In the genomic region with DNA sequence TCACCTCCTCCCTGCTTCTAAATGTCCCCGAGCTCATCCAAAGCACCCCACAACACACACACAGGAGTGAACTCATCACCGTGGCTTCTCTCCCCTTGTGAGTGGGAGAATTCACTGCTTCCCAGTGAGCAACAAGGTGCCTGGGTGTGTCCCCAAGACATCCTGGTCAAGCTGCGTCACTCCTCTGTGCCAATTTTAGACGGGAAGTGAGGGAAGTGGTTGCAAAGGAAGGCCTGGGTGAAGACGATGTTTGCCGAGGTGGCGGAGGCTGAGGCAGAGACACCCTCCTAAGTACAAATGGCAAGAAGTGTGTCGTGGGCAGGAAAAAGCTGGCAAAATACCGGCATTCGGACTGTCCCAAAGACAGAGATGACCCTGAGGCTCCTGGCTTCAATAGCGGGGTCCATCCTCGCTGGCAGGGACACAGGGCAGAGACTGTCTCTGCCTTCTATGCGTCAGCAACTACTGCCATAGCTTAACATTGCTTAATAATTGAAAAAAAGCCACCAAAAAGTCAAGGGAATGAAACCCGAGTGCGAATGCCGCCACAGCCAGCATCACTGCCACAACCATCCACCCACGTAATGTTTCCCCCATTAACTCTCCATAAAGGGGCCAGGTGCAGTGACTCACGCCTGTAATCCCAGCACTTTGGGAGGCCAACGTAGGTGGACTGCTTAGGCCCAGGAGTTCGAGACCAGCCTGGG, we compare ENCODE assay signal across 10 cellular contexts.
DNase-seq lines count a peak whose midpoint lies in the region; ATAC-seq, FAIRE-seq and TF ChIP-seq lines count a peak whose summit lies in the region.
"Had no signal": no experiment of that assay in that cellular context is flagged by ENCODE, and none has a peak within 500 bp of the region (broad histone marks: within the 10 kb centered on the region; RNA-seq: fewer than 3 reads in every experiment).

No MANE protein-coding gene starts in this region.

- H2BK5ac ChIP-seq in IMR-90 (ENCODE audit: low read depth, low read length, poor library complexity, severe bottlenecking): peak overlapping the region; percentile 78

- no peaks in the 10 kb centered on the region for H3K9me3 ChIP-seq in IMR-90 (ENCODE audit: control insufficient read depth, insufficient read depth, low read length)
- no peaks in the 10 kb centered on the region for H3K9me3 ChIP-seq in astrocyte (ENCODE audit: insufficient read depth, low read depth, low read length)

- 94% methylated on average over 14 of the region's 20 CpGs; no CpG with 5 or more reads in 1 of the 2 experiments for WGBS in IMR-90 (ENCODE audit: extremely low coverage in 2 of 2, insufficient read length in 1 of 2), 2 experiments

- H3K79me1 ChIP-seq in IMR-90 (ENCODE audit: low read depth in 1 of 2, low read length in 2 of 2): peaks cover 22 to 92% of the 10 kb centered on the region in 2 experiments

- no peak overlapping the region for H3K4me3 Mint-ChIP-seq in astrocyte (ENCODE audit: unreplicated experiment)

- H3K27ac Mint-ChIP-seq in astrocyte (ENCODE audit: unreplicated experiment): no peak overlapping the region

- H3K4me1 Mint-ChIP-seq in astrocyte (ENCODE audit: low read depth, unreplicated experiment): peaks cover 43% of the 10 kb centered on the region

- H4K20me1 ChIP-seq in IMR-90 (ENCODE audit: insufficient read depth, low read length) (peaks cover 47% of the 10 kb centered on the region), astrocyte (ENCODE audit: insufficient read depth, low read length) (peaks cover 36% of the 10 kb centered on the region)

- peak overlapping the region; percentile 70 for H3K14ac ChIP-seq in IMR-90 (replicated peaks; ENCODE audit: low read depth, low read length)

- peak overlapping the region; percentile 59; the same call in 1 of the 2 replicates for H2BK20ac ChIP-seq in IMR-90 (ENCODE audit: low read depth, low read length)

- no peak overlapping the region; the same call in 1 of the 2 replicates for H3K56ac ChIP-seq in IMR-90 (ENCODE audit: extremely low read depth, insufficient read depth, low read length)

- H2BK15ac ChIP-seq in IMR-90 (ENCODE audit: low read depth, low read length): peak overlapping the region; percentile 87; the same call in 2 of the 3 replicates

- no peak for TF ChIP-seq POLR2A in IMR-90 (IDR thresholded peaks at IDR 0.05; ENCODE audit: low read depth, low read length)

- DNase-seq in IMR-90: no peak
- DNase-seq in astrocyte (ENCODE audit: low read depth): peak; percentile 58
- no peak for DNase-seq in left lobe of liver (ENCODE audit: low spot score)
- DNase-seq in NCI-H1436 treated with DMSO at 0.1 percent for 48 hours (lab: John Stamatoyannopoulos, UW): no peak
- DNase-seq in NCI-H526 treated with DMSO at 0.1 percent for 48 hours (lab: John Stamatoyannopoulos, UW): no peak
- DNase-seq: activated CD4-positive, alpha-beta T cell treated with anti-CD3 and anti-CD28 coated beads, Interleukin-2, amount 50 U/mL, for 48 hours; MV-4-11; PC-9 had no signal

- H3K27me3 ChIP-seq in IMR-90 (ENCODE audit: control insufficient read depth, insufficient read depth, low read length): no peaks in the 10 kb centered on the region
- H3K27me3 ChIP-seq in astrocyte (ENCODE audit: insufficient read depth, low read length): no peaks in the 10 kb centered on the region

- no peak overlapping the region for H3K4me3 ChIP-seq in IMR-90 (ENCODE audit: insufficient read depth, low read depth, low read length)
- no peak overlapping the region for H3K4me3 ChIP-seq in astrocyte (ENCODE audit: insufficient read depth, low read depth, low read length)
- H3K4me3 ChIP-seq: PC-9 had no signal

- no peak overlapping the region for H3K4me2 ChIP-seq in IMR-90 (ENCODE audit: low read depth, low read length)
- peak overlapping the region; percentile 44 for H3K4me2 ChIP-seq in astrocyte (ENCODE audit: low read length)

- H4K8ac ChIP-seq in IMR-90 (ENCODE audit: low read depth in 2 of 2, low read length in 2 of 2): peak overlapping the region; percentile 48 to 70; a peak in 3 of 4 replicates

- H3K27ac ChIP-seq in IMR-90 (ENCODE audit: insufficient read depth, low read length) (peak overlapping the region; percentile 57; the same call in 1 of the 2 replicates), astrocyte (ENCODE audit: low read depth, low read length) (peak overlapping the region; percentile 100), temporal lobe (ENCODE audit: low read depth, low read length) (peak overlapping the region; percentile 36)
- H3K27ac ChIP-seq: PC-9 had no signal

- TF ChIP-seq CTCF in IMR-90 (conservative IDR thresholded peaks at IDR 0.05; ENCODE audit: low read depth, low read length): no peak
- no peak for TF ChIP-seq CTCF in astrocyte (IDR thresholded peaks at IDR 0.05; ENCODE audit: insufficient read depth, low read depth, low read length)

- no peak overlapping the region for H2AFZ ChIP-seq in IMR-90 (replicated peaks; ENCODE audit: low read length, poor library complexity)
- H2AFZ ChIP-seq in astrocyte (ENCODE audit: low read depth, low read length): no peak overlapping the region
- H2AFZ ChIP-seq: PC-9 had no signal

- H4K5ac ChIP-seq in IMR-90 (ENCODE audit: low read depth, low read length): peak overlapping the region; percentile 42; the same call in 1 of the 2 replicates

- in situ Hi-C loops in IMR-90 (cut with MboI; ENCODE audit: low sequenced_read_pairs): no loop called here

- intact Hi-C loops in IMR-90 (cut with micrococcal nuclease): no loop called here

- no peak for ATAC-seq in IMR-90 (ENCODE audit: low read depth)
- peak; percentile 10 for ATAC-seq in left lobe of liver
- ATAC-seq in GM21529 (IDR thresholded peaks at IDR 0.05; ENCODE audit: unreplicated experiment): no peak

- peak overlapping the region; percentile 64 for H3K23ac ChIP-seq in IMR-90 (ENCODE audit: low read depth, low read length)

- no peaks in the 10 kb centered on the region for H3K27me3 Mint-ChIP-seq in astrocyte (ENCODE audit: low read depth, unreplicated experiment)

- H3K36me3 ChIP-seq in IMR-90 (ENCODE audit: control insufficient read depth, insufficient read depth, low read length) (peaks cover 41% of the 10 kb centered on the region), astrocyte (ENCODE audit: insufficient read depth, low read length) (peaks cover 13% of the 10 kb centered on the region)

- CTCF ChIA-PET in IMR-90 (lab: Yijun Ruan, JAX): no interaction called here

- TF ChIP-seq RAD21 in IMR-90 (IDR thresholded peaks at IDR 0.05; ENCODE audit: low read length): no peak

- H3K9ac ChIP-seq in IMR-90 (ENCODE audit: low read depth, low read length) (no peak overlapping the region), astrocyte (ENCODE audit: low read length) (peak overlapping the region; percentile 59)

- peak overlapping the region; percentile 91 for H2AK5ac ChIP-seq in IMR-90 (ENCODE audit: low read depth, low read length)

- peaks cover 37% of the 10 kb centered on the region for H3K9me1 ChIP-seq in IMR-90 (ENCODE audit: insufficient read depth, low read length)

- peak overlapping the region; percentile 33 for H2AK9ac ChIP-seq in IMR-90 (replicated peaks; ENCODE audit: low read depth, low read length, poor library complexity)

- H3K79me2 ChIP-seq in astrocyte (ENCODE audit: insufficient read depth, low read length): peaks cover 89% of the 10 kb centered on the region

- no TSS peak for BruUV-seq in IMR-90 (replicated peaks; lab: Mats Ljungman, UMichigan)

- no peaks in the 10 kb centered on the region for H3K9me3 Mint-ChIP-seq in astrocyte (ENCODE audit: unreplicated experiment)

- FAIRE-seq in astrocyte (lab: Jason Lieb, UNC): no peak

- peak overlapping the region; percentile 78 for H4K91ac ChIP-seq in IMR-90 (ENCODE audit: insufficient read depth, low read depth, low read length)

- POLR2A ChIA-PET in IMR-90 (lab: Charles Lee; ENCODE audit: unreplicated experiment): no interaction called here

- H3K18ac ChIP-seq in IMR-90 (ENCODE audit: low read depth, low read length): peak overlapping the region; percentile 27; the same call in 1 of the 2 replicates

- peaks cover 24% of the 10 kb centered on the region for H3K36me3 Mint-ChIP-seq in astrocyte (ENCODE audit: low read depth, unreplicated experiment)

- H3K4me1 ChIP-seq in IMR-90 (ENCODE audit: control insufficient read depth, insufficient read depth, low read length): peaks cover 27% of the 10 kb centered on the region
- H3K4me1 ChIP-seq in astrocyte (ENCODE audit: insufficient read depth, low read length): peaks cover 47% of the 10 kb centered on the region

- H2BK120ac ChIP-seq in IMR-90 (ENCODE audit: low read depth, low read length): peak overlapping the region; percentile 70

- dilution Hi-C loops in IMR-90 (cut with HindIII; ENCODE audit: low sequenced_read_pairs, unreplicated experiment): no loop called here

- H3K4ac ChIP-seq in IMR-90 (ENCODE audit: low read depth, low read length): peak overlapping the region; percentile 85

TF ChIP-seq in IMR-90, 13 proteins besides CTCF, POLR2A, EP300 and RAD21:
- TF ChIP-seq NFE2L2 (IDR thresholded peaks at IDR 0.05; ENCODE audit: low read depth, low read length) (no peak), CEBPB (IDR thresholded peaks at IDR 0.05; ENCODE audit: low read depth, low read length) (no peak), CHD1 (IDR thresholded peaks at IDR 0.05; ENCODE audit: low read depth, low read length) (no peak), BHLHE40 (IDR thresholded peaks at IDR 0.05; ENCODE audit: low read depth, low read length) (no peak), MAFK (IDR thresholded peaks at IDR 0.05; ENCODE audit: low read depth, low read length) (no peak), RCOR1 (IDR thresholded peaks at IDR 0.05; ENCODE audit: insufficient replicate concordance, low read length) (no peak), RFX5 (IDR thresholded peaks at IDR 0.05; ENCODE audit: low read depth, low read length) (no peak), MAZ (IDR thresholded peaks at IDR 0.05; ENCODE audit: borderline replicate concordance, low read depth, low read length) (no peak), MXI1 (IDR thresholded peaks at IDR 0.05; ENCODE audit: borderline replicate concordance, low read depth, low read length) (no peak), FOS (IDR thresholded peaks at IDR 0.05; ENCODE audit: low read depth, low read length) (no peak)

Comparison
In these comparisons a context has a peak if more than half of its experiments do, and no peak if none do; other contexts are left out.
1. H3K27ac ChIP-seq: peak in every context shown above with its lines; median percentile 100 in astrocyte; 57 in IMR-90; 36 in temporal lobe.